1 cellular context compared by ENCODE assay signal in the genomic region with DNA sequence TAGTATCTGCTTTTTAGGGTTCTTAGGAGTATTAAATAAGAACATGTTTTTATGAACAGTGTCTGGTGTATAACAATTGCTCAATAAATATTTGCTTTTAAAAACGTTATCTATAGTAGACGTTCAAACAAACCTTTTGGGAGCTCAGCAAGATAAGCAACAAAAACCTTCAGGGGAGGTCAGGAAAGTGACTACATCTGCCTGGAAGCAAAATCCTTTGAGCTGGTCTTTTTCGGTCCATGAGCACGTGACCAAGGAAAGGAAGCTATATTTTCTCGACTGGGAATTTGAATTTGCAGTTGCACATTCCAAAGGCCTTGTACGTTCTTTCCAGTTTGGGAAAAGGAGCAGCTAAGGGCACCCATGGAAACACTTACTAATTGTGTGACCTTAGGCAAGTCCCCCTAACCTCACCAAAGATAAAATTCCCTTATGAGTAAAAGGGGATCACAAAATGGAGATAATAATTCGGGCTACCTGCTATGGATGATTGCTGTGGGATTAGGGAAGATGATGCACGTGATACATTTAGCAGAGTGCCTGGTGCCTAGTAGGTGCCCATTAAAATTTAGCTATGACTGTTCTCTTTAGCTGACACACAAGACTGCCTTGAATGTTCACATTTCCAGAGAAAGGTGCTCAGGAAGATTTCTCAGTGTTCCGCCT.
TF ChIP-seq lines count a peak whose summit lies in the region.

No MANE protein-coding gene starts in this region.

TF ChIP-seq in SK-N-SH, 30 proteins besides CTCF, POLR2A, EP300 and RAD21 (continued from another document):
- TF ChIP-seq, protein P1, sequence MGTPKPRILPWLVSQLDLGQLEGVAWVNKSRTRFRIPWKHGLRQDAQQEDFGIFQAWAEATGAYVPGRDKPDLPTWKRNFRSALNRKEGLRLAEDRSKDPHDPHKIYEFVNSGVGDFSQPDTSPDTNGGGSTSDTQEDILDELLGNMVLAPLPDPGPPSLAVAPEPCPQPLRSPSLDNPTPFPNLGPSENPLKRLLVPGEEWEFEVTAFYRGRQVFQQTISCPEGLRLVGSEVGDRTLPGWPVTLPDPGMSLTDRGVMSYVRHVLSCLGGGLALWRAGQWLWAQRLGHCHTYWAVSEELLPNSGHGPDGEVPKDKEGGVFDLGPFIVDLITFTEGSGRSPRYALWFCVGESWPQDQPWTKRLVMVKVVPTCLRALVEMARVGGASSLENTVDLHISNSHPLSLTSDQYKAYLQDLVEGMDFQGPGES (IDR thresholded peaks at IDR 0.05; ENCODE audit: low read depth, low read length): no peak
- TF ChIP-seq, protein P2, sequence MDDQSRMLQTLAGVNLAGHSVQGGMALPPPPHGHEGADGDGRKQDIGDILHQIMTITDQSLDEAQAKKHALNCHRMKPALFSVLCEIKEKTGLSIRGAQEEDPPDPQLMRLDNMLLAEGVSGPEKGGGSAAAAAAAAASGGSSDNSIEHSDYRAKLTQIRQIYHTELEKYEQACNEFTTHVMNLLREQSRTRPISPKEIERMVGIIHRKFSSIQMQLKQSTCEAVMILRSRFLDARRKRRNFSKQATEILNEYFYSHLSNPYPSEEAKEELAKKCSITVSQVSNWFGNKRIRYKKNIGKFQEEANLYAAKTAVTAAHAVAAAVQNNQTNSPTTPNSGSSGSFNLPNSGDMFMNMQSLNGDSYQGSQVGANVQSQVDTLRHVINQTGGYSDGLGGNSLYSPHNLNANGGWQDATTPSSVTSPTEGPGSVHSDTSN (IDR thresholded peaks at IDR 0.05): no peak
TF ChIP-seq in SK-N-SH: peak in this region for 0.
